Comparison of ENCODE assay signal across 1 cellular context in the genomic region with DNA sequence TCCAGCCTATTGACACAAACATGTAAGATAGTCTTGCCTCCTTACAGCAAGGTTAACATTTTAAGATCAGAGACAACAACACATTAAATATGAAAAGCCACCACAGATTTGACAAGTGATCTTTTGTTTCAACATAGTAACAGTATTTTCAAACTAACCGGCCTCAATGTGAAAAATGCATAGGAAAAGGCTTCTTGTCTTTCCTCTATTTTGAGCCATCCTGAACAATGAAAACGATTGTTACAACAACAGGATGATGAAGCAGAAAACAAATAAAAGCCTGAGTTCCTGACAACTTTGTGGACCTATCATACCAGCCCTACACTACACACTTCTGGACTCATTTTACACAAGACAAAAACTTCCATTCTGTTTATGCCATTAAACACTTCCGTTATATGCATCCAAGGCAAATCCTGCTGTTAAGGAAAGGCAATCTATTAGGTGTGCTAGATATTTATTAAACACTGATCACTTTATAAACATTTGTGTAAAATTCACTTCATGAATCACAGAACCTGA.
TF ChIP-seq lines count a peak whose summit lies in the region.

No MANE protein-coding gene starts in this region.

TF ChIP-seq in HepG2, 621 proteins besides CTCF, POLR2A, EP300 and RAD21 (continued from another document and continues in another):
- no peak for TF ChIP-seq RORA (CRISPR knock-in tag; IDR thresholded peaks at IDR 0.05)
- TF ChIP-seq ZNF879 (CRISPR knock-in tag; IDR thresholded peaks at IDR 0.05) = no peak
- no peak for TF ChIP-seq PITX1 (CRISPR knock-in tag; IDR thresholded peaks at IDR 0.05)
- no peak; the same call in 1 of the 2 replicates for TF ChIP-seq HMG20B (CRISPR knock-in tag; conservative IDR thresholded peaks at IDR 0.05)
- TF ChIP-seq AGO2 (optimal IDR thresholded peaks at IDR 0.05; ENCODE audit: low read depth, low read length) = no peak
- TF ChIP-seq BCL6 (CRISPR knock-in tag; IDR thresholded peaks at IDR 0.05) = peak; percentile 69
- TF ChIP-seq SMAD3 (CRISPR knock-in tag; IDR thresholded peaks at IDR 0.05) = peak; percentile 41; the same call in 1 of the 2 replicates
- no peak for TF ChIP-seq ZFY (CRISPR knock-in tag; IDR thresholded peaks at IDR 0.05)
- no peak for TF ChIP-seq ZFP37 (CRISPR knock-in tag; IDR thresholded peaks at IDR 0.05; ENCODE audit: borderline replicate concordance)
- no peak for TF ChIP-seq TOPORS (CRISPR knock-in tag; IDR thresholded peaks at IDR 0.05)
- no peak for TF ChIP-seq ZNF572 (CRISPR knock-in tag; IDR thresholded peaks at IDR 0.05)
- TF ChIP-seq, protein P1, sequence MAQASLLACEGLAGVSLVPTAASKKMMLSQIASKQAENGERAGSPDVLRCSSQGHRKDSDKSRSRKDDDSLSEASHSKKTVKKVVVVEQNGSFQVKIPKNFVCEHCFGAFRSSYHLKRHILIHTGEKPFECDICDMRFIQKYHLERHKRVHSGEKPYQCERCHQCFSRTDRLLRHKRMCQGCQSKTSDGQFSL (CRISPR knock-in tag; IDR thresholded peaks at IDR 0.05) = no peak
- no peak for TF ChIP-seq ATM (IDR thresholded peaks at IDR 0.05; ENCODE audit: borderline replicate concordance)
- TF ChIP-seq JDP2 (CRISPR knock-in tag; IDR thresholded peaks at IDR 0.05; ENCODE audit: borderline replicate concordance) = no peak
- no peak for TF ChIP-seq ZNF782 (CRISPR knock-in tag; IDR thresholded peaks at IDR 0.05; ENCODE audit: borderline replicate concordance)
- TF ChIP-seq ZNF382 (CRISPR knock-in tag; IDR thresholded peaks at IDR 0.05; ENCODE audit: borderline replicate concordance) = no peak
- TF ChIP-seq TOE1 (CRISPR knock-in tag; IDR thresholded peaks at IDR 0.05) = no peak
- peak; percentile 92 for TF ChIP-seq TEAD3 (CRISPR knock-in tag; optimal IDR thresholded peaks at IDR 0.05; ENCODE audit: borderline replicate concordance)
- TF ChIP-seq, protein P2, sequence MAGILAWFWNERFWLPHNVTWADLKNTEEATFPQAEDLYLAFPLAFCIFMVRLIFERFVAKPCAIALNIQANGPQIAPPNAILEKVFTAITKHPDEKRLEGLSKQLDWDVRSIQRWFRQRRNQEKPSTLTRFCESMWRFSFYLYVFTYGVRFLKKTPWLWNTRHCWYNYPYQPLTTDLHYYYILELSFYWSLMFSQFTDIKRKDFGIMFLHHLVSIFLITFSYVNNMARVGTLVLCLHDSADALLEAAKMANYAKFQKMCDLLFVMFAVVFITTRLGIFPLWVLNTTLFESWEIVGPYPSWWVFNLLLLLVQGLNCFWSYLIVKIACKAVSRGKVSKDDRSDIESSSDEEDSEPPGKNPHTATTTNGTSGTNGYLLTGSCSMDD (CRISPR knock-in tag; IDR thresholded peaks at IDR 0.05) = no peak
- TF ChIP-seq, protein P3, sequence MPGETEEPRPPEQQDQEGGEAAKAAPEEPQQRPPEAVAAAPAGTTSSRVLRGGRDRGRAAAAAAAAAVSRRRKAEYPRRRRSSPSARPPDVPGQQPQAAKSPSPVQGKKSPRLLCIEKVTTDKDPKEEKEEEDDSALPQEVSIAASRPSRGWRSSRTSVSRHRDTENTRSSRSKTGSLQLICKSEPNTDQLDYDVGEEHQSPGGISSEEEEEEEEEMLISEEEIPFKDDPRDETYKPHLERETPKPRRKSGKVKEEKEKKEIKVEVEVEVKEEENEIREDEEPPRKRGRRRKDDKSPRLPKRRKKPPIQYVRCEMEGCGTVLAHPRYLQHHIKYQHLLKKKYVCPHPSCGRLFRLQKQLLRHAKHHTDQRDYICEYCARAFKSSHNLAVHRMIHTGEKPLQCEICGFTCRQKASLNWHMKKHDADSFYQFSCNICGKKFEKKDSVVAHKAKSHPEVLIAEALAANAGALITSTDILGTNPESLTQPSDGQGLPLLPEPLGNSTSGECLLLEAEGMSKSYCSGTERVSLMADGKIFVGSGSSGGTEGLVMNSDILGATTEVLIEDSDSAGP (CRISPR knock-in tag; IDR thresholded peaks at IDR 0.05; ENCODE audit: borderline replicate concordance) = no peak
- no peak for TF ChIP-seq ZSCAN31 (CRISPR knock-in tag; IDR thresholded peaks at IDR 0.05; ENCODE audit: low read depth)
- TF ChIP-seq, protein P4, sequence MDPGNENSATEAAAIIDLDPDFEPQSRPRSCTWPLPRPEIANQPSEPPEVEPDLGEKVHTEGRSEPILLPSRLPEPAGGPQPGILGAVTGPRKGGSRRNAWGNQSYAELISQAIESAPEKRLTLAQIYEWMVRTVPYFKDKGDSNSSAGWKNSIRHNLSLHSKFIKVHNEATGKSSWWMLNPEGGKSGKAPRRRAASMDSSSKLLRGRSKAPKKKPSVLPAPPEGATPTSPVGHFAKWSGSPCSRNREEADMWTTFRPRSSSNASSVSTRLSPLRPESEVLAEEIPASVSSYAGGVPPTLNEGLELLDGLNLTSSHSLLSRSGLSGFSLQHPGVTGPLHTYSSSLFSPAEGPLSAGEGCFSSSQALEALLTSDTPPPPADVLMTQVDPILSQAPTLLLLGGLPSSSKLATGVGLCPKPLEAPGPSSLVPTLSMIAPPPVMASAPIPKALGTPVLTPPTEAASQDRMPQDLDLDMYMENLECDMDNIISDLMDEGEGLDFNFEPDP (CRISPR knock-in tag; conservative IDR thresholded peaks at IDR 0.05) = no peak
- no peak for TF ChIP-seq MEIS2 (CRISPR knock-in tag; IDR thresholded peaks at IDR 0.05)
- TF ChIP-seq ARHGAP35 (CRISPR knock-in tag; IDR thresholded peaks at IDR 0.05; ENCODE audit: borderline replicate concordance) = no peak
- peak; percentile 87 for TF ChIP-seq SAP130 (CRISPR knock-in tag; IDR thresholded peaks at IDR 0.05; ENCODE audit: low read depth)
- TF ChIP-seq SMARCC2 (IDR thresholded peaks at IDR 0.05) = no peak
- no peak for TF ChIP-seq U2AF2 (IDR thresholded peaks at IDR 0.05; ENCODE audit: low read depth, low read length)
- TF ChIP-seq, protein P5, sequence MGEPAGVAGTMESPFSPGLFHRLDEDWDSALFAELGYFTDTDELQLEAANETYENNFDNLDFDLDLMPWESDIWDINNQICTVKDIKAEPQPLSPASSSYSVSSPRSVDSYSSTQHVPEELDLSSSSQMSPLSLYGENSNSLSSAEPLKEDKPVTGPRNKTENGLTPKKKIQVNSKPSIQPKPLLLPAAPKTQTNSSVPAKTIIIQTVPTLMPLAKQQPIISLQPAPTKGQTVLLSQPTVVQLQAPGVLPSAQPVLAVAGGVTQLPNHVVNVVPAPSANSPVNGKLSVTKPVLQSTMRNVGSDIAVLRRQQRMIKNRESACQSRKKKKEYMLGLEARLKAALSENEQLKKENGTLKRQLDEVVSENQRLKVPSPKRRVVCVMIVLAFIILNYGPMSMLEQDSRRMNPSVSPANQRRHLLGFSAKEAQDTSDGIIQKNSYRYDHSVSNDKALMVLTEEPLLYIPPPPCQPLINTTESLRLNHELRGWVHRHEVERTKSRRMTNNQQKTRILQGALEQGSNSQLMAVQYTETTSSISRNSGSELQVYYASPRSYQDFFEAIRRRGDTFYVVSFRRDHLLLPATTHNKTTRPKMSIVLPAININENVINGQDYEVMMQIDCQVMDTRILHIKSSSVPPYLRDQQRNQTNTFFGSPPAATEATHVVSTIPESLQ (CRISPR knock-in tag; conservative IDR thresholded peaks at IDR 0.05) = no peak
- TF ChIP-seq ZNF570 (CRISPR knock-in tag; IDR thresholded peaks at IDR 0.05; ENCODE audit: borderline replicate concordance) = no peak
- TF ChIP-seq ZNF557 (CRISPR knock-in tag; IDR thresholded peaks at IDR 0.05) = no peak
- TF ChIP-seq, protein P6, sequence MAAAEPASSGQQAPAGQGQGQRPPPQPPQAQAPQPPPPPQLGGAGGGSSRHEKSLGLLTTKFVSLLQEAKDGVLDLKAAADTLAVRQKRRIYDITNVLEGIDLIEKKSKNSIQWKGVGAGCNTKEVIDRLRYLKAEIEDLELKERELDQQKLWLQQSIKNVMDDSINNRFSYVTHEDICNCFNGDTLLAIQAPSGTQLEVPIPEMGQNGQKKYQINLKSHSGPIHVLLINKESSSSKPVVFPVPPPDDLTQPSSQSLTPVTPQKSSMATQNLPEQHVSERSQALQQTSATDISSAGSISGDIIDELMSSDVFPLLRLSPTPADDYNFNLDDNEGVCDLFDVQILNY (CRISPR knock-in tag; conservative IDR thresholded peaks at IDR 0.05) = no peak
- TF ChIP-seq, protein P7, sequence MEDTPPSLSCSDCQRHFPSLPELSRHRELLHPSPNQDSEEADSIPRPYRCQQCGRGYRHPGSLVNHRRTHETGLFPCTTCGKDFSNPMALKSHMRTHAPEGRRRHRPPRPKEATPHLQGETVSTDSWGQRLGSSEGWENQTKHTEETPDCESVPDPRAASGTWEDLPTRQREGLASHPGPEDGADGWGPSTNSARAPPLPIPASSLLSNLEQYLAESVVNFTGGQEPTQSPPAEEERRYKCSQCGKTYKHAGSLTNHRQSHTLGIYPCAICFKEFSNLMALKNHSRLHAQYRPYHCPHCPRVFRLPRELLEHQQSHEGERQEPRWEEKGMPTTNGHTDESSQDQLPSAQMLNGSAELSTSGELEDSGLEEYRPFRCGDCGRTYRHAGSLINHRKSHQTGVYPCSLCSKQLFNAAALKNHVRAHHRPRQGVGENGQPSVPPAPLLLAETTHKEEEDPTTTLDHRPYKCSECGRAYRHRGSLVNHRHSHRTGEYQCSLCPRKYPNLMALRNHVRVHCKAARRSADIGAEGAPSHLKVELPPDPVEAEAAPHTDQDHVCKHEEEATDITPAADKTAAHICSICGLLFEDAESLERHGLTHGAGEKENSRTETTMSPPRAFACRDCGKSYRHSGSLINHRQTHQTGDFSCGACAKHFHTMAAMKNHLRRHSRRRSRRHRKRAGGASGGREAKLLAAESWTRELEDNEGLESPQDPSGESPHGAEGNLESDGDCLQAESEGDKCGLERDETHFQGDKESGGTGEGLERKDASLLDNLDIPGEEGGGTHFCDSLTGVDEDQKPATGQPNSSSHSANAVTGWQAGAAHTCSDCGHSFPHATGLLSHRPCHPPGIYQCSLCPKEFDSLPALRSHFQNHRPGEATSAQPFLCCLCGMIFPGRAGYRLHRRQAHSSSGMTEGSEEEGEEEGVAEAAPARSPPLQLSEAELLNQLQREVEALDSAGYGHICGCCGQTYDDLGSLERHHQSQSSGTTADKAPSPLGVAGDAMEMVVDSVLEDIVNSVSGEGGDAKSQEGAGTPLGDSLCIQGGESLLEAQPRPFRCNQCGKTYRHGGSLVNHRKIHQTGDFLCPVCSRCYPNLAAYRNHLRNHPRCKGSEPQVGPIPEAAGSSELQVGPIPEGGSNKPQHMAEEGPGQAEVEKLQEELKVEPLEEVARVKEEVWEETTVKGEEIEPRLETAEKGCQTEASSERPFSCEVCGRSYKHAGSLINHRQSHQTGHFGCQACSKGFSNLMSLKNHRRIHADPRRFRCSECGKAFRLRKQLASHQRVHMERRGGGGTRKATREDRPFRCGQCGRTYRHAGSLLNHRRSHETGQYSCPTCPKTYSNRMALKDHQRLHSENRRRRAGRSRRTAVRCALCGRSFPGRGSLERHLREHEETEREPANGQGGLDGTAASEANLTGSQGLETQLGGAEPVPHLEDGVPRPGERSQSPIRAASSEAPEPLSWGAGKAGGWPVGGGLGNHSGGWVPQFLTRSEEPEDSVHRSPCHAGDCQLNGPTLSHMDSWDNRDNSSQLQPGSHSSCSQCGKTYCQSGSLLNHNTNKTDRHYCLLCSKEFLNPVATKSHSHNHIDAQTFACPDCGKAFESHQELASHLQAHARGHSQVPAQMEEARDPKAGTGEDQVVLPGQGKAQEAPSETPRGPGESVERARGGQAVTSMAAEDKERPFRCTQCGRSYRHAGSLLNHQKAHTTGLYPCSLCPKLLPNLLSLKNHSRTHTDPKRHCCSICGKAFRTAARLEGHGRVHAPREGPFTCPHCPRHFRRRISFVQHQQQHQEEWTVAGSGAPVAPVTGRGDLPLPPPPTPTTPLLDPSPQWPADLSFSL (CRISPR knock-in tag; IDR thresholded peaks at IDR 0.05) = peak; percentile 93
- TF ChIP-seq FOXK2 (IDR thresholded peaks at IDR 0.05) = peak; percentile 47; the same call in 1 of the 2 replicates
- TF ChIP-seq ZNF674 (CRISPR knock-in tag; IDR thresholded peaks at IDR 0.05; ENCODE audit: low read depth) = no peak
- TF ChIP-seq, protein P8, sequence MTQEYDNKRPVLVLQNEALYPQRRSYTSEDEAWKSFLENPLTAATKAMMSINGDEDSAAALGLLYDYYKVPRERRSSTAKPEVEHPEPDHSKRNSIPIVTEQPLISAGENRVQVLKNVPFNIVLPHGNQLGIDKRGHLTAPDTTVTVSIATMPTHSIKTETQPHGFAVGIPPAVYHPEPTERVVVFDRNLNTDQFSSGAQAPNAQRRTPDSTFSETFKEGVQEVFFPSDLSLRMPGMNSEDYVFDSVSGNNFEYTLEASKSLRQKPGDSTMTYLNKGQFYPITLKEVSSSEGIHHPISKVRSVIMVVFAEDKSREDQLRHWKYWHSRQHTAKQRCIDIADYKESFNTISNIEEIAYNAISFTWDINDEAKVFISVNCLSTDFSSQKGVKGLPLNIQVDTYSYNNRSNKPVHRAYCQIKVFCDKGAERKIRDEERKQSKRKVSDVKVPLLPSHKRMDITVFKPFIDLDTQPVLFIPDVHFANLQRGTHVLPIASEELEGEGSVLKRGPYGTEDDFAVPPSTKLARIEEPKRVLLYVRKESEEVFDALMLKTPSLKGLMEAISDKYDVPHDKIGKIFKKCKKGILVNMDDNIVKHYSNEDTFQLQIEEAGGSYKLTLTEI (CRISPR knock-in tag; conservative IDR thresholded peaks at IDR 0.05) = no peak
- TF ChIP-seq RXRB (CRISPR knock-in tag; IDR thresholded peaks at IDR 0.05; ENCODE audit: borderline replicate concordance) = peak; percentile 58
- TF ChIP-seq RFXAP (CRISPR knock-in tag; IDR thresholded peaks at IDR 0.05; ENCODE audit: borderline replicate concordance) = no peak
- TF ChIP-seq RBM39 (IDR thresholded peaks at IDR 0.05; ENCODE audit: low read depth, low read length, poor library complexity, severe bottlenecking) = no peak
- TF ChIP-seq HOXA7 (CRISPR knock-in tag; IDR thresholded peaks at IDR 0.05) = no peak
- no peak for TF ChIP-seq GLI4 (CRISPR knock-in tag; IDR thresholded peaks at IDR 0.05; ENCODE audit: borderline replicate concordance)
